In the genomic region with DNA sequence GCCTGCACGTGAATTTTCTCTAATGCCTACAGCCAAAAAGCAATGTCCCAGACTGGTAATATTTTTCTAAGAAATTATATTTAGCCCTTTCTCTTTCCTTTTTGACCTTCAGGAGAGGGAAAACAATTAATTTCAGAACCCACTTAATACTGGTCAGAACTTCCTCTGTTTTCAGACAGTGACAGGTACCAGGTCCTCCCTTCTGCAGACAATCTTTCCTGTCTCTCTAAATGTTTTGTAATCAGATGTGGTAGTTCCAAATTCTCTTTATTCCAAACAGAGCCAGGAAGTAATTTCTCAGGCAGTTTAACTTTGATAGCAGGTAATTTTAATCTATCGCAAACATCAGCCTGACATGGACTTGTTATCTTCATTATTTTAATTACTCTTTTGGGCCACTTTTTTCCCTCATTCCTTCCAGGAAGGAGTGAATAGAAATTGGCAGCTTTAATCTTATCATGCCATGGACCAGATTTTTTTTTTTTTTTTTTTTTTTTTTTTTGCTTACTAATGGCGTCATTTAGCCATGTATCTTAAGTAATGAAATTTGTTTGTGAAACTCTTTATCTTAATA, we compare ENCODE assay signal across 27 cellular contexts.
"Had no signal": no experiment of that assay in that cellular context is flagged by ENCODE, and none has a peak within 500 bp of the region (broad histone marks: within the 10 kb centered on the region; RNA-seq: fewer than 3 reads in every experiment).

No MANE protein-coding gene starts in this region.

- H3K4me3 ChIP-seq: left lung, lower lobe of right lung, ovary, prostate gland, skin epidermis, suprapubic skin, thoracic aorta, tibial nerve, vagina had no signal

- H3K9me3 ChIP-seq: left lung, ovary, prostate gland, suprapubic skin, thoracic aorta, vagina had no signal

- H3K36me3 ChIP-seq: left lung, lower lobe of right lung, ovary, prostate gland, suprapubic skin, thoracic aorta, tibial nerve, vagina had no signal

- ATAC-seq: left colon; left lung; lower lobe of right lung; natural killer cell; right cardiac atrium; sciatic nerve; stimulated activated effector memory CD8-positive, alpha-beta T cell treated with anti-CD3 and anti-CD28 coated beads, Interleukin-12 subunit alpha, Interleukin-12 subunit beta, amount 100 ng/mL, for 72 hours had no signal

- H3K4me1 ChIP-seq: left lung, lower lobe of right lung, prostate gland, suprapubic skin, tibial nerve, vagina had no signal

- H3K27me3 ChIP-seq: left lung, ovary, suprapubic skin, tibial nerve, vagina had no signal

- DNase-seq: hippocampal formation; immature natural killer cell; kidney; left colon; left lung; lower lobe of right lung; mammary epithelial cell; mesenchymal stem cell; naive B cell; natural killer cell; nephron progenitor cell; ovary; retina; right cardiac atrium; stimulated activated CD4-positive, alpha-beta T cell treated with anti-CD3 and anti-CD28 coated beads, Interleukin-12 subunit alpha, Interleukin-12 subunit beta, amount 100 ng/mL, for 4 hours; stimulated activated CD4-positive, alpha-beta T cell treated with anti-CD3 and anti-CD28 coated beads, Interleukin-15, amount 100 ng/mL, for 24 hours; stimulated activated CD4-positive, alpha-beta T cell treated with anti-CD3 and anti-CD28 coated beads, Interleukin-2, amount 100 ng/mL, for 24 hours; stimulated activated CD4-positive, alpha-beta T cell treated with anti-CD3 and anti-CD28 coated beads, Interleukin-4, amount 100 ng/mL, for 1 hour; stimulated activated naive CD4-positive, alpha-beta T cell had no signal

- H3K27ac ChIP-seq: left lung, lower lobe of right lung, ovary, prostate gland, skin epidermis, suprapubic skin, thoracic aorta, tibial nerve, vagina had no signal
